In genomic region chr4:185424905-185425599, GRCh38 we compare ENCODE assay signal across 8 cellular contexts. TPM values are rescaled to one million over a fixed set of nuclear protein-coding genes. Genes with fewer than 3 reads are reported as not detected.
A peak's percentile ranks its signal among the peaks of the same experiment; 100 is the strongest.
DNase-seq lines count a peak whose midpoint lies in the region; ATAC-seq, FAIRE-seq and TF ChIP-seq lines count a peak whose summit lies in the region.

No MANE protein-coding gene starts in this region.

- H3K9ac ChIP-seq in neuronal stem cell (ENCODE audit: low read depth, low read length, poor library complexity) = peak overlapping the region; percentile 75

- no peak for TF ChIP-seq CTCF in WI38 (IDR thresholded peaks at IDR 0.05; ENCODE audit: low read depth, low read length)

- H3K79me1 ChIP-seq in neuronal stem cell (ENCODE audit: low read depth, low read length) = peaks cover 3% of the 10 kb centered on the region

- peaks cover 2 to 33% of the 10 kb centered on the region in 2 donors for H3K36me3 ChIP-seq in neuronal stem cell (replicated peaks in 1 of 2; ENCODE audit: control insufficient read depth in 2 of 2, insufficient read depth in 2 of 2, low read length in 2 of 2)

- peak overlapping the region; percentile 91 for H3K4me3 ChIP-seq in WI38 (ENCODE audit: low read depth, low read length)
- H3K4me3 ChIP-seq in neuronal stem cell (ENCODE audit: low read length in 2 of 2) = peak overlapping the region; percentile 75 to 91

- no peak overlapping the region for H3K14ac ChIP-seq in neuronal stem cell (ENCODE audit: low read length)

- no peak overlapping the region for H2BK120ac ChIP-seq in neuronal stem cell (ENCODE audit: low read depth, low read length)

- H2BK15ac ChIP-seq in neuronal stem cell (ENCODE audit: low read length) = no peak overlapping the region

- H2BK12ac ChIP-seq in neuronal stem cell (ENCODE audit: low read length) = no peak overlapping the region

- H4K91ac ChIP-seq in neuronal stem cell (ENCODE audit: low read depth, low read length, poor library complexity) = no peak overlapping the region

- POLR2A ChIA-PET in HEK293T (lab: Yijun Ruan, JAX) = interaction anchor here (0.6 to 2.2 kb wide), 7 partner anchors 19 to 216 kb away, joined by 3 to 10 read pairs (median 4); partner anchors contain the start of genes ANKRD37, LRP2BP and SNX25

- no peak overlapping the region for H2AK5ac ChIP-seq in neuronal stem cell (ENCODE audit: low read depth, low read length)

- H3K18ac ChIP-seq in neuronal stem cell (ENCODE audit: low read length) = peak overlapping the region; percentile 86

- H3K9me3 ChIP-seq in neuronal stem cell (replicated peaks in 1 of 2; ENCODE audit: control insufficient read depth in 2 of 2, insufficient read depth in 1 of 2, low read depth in 1 of 2, low read length in 2 of 2) = no peaks in the 10 kb centered on the region

- peak overlapping the region; percentile 75 for H3K4me2 ChIP-seq in neuronal stem cell (ENCODE audit: insufficient read depth, low read length, poor library complexity, severe bottlenecking)

- whole genome bisulfite sequencing in neuronal stem cell (ENCODE audit: extremely low coverage in 2 of 2, insufficient read length in 2 of 2, insufficient replicate concordance in 1 of 2), 2 donors = no CpG with 5 or more reads among the region's 12 CpGs

- ATAC-seq in HG03175 (IDR thresholded peaks at IDR 0.05; ENCODE audit: unreplicated experiment) = peak; percentile 4

- H3K4ac ChIP-seq in neuronal stem cell (ENCODE audit: low read length) = no peak overlapping the region

- H3K27ac ChIP-seq in neuronal stem cell (replicated peaks; ENCODE audit: low read length) = no peak overlapping the region

- peaks cover 4 to 5% of the 10 kb centered on the region in 2 donors for H3K4me1 ChIP-seq in neuronal stem cell (ENCODE audit: control insufficient read depth in 2 of 2, insufficient read depth in 1 of 2, low read depth in 1 of 2, low read length in 2 of 2)

- no peak overlapping the region for H3K23ac ChIP-seq in neuronal stem cell (ENCODE audit: low read depth, low read length, poor library complexity)

- no peaks in the 10 kb centered on the region for H3K27me3 ChIP-seq in neuronal stem cell (ENCODE audit: control insufficient read depth in 3 of 3, insufficient read depth in 3 of 3, low read depth in 1 of 3, low read length in 3 of 3)

- H2AFZ ChIP-seq in neuronal stem cell (ENCODE audit: low read length) = peak overlapping the region; percentile 96

- H4K8ac ChIP-seq in neuronal stem cell (ENCODE audit: low read depth, low read length) = no peak overlapping the region

- FAIRE-seq in GM19239 (lab: Jason Lieb, UNC) = no peak

- H2BK5ac ChIP-seq in neuronal stem cell (ENCODE audit: low read length) = no peak overlapping the region

- DNase-seq in SIG-M5 treated with dmso at 0.1 percent for 504 hours (lab: John Stamatoyannopoulos, UW; ENCODE audit: unreplicated experiment) = peak; percentile 44
- no peak for DNase-seq in SIG-M5 (lab: John Stamatoyannopoulos, UW)
- DNase-seq in fibroblast of the conjunctiva (ENCODE audit: low read depth) = peak; percentile 12
- DNase-seq in neuronal stem cell (ENCODE audit: low spot score) = no peak
- DNase-seq in GM19239 (ENCODE audit: insufficient read length, low spot score) = no peak
- DNase-seq in HEK293T (ENCODE audit: extremely low spot score) = no peak

- CTCF ChIA-PET in HEK293T (lab: Yijun Ruan, JAX) = interaction anchor here (0.6 to 1.3 kb wide), 2 partner anchors 33 to 173 kb away, joined by 3 to 5 read pairs; no protein-coding TSS in a partner anchor

TF ChIP-seq in HEK293T, 16 proteins besides CTCF, POLR2A, EP300 and RAD21:
- TF ChIP-seq TARDBP (IDR thresholded peaks at IDR 0.05) (no peak), ARNT (IDR thresholded peaks at IDR 0.05) (no peak), HDGF (IDR thresholded peaks at IDR 0.05; ENCODE audit: borderline replicate concordance) (no peak), FOXK2 (IDR thresholded peaks at IDR 0.05) (no peak), FOXM1 (IDR thresholded peaks at IDR 0.05; ENCODE audit: borderline replicate concordance) (no peak), ZNF384 (IDR thresholded peaks at IDR 0.05) (no peak), SUZ12 (IDR thresholded peaks at IDR 0.05) (no peak), PKNOX1 (IDR thresholded peaks at IDR 0.05) (no peak), BHLHE40 (IDR thresholded peaks at IDR 0.05; ENCODE audit: borderline replicate concordance) (no peak), NFRKB (IDR thresholded peaks at IDR 0.05) (no peak), LEF1 (IDR thresholded peaks at IDR 0.05; ENCODE audit: borderline replicate concordance) (no peak), L3MBTL2 (conservative IDR thresholded peaks at IDR 0.05) (no peak), ELF4 (IDR thresholded peaks at IDR 0.05) (no peak), FOXA1 (IDR thresholded peaks at IDR 0.05) (no peak), SP1 (IDR thresholded peaks at IDR 0.05) (no peak), CTBP1 (IDR thresholded peaks at IDR 0.05; ENCODE audit: borderline replicate concordance) (no peak)

RNA-seq across cellular contexts. Expression of gene UFSP2, which starts 0.7 kb away (rescaled TPM):
- 35.3 TPM for polyA plus RNA-seq in neuronal stem cell (2013, experiment 1 of 2)
- polyA plus RNA-seq in neuronal stem cell (2013, experiment 2 of 2) = 34.5 TPM

RNA-seq across cellular contexts. Expression of gene ANKRD37, which starts 28.4 kb away (rescaled TPM):
- 3.4 TPM for polyA plus RNA-seq in neuronal stem cell (2013, experiment 1 of 2)
- polyA plus RNA-seq in neuronal stem cell (2013, experiment 2 of 2) = 3.7 TPM

RNA-seq across cellular contexts. Expression of gene LRP2BP, which starts 29.3 kb away (rescaled TPM):
- 0.17 TPM for polyA plus RNA-seq in neuronal stem cell (2013, experiment 1 of 2)
- polyA plus RNA-seq in neuronal stem cell (2013, experiment 2 of 2) = 0.18 TPM

RNA-seq across cellular contexts. Expression of gene CCDC110, which starts 46.5 kb away (rescaled TPM):
- polyA plus RNA-seq in neuronal stem cell (2013, experiment 1 of 2) = 2.2 TPM
- polyA plus RNA-seq in neuronal stem cell (2013, experiment 2 of 2) = 2.0 TPM

Comparison
In these comparisons a context has a peak if more than half of its experiments do, and no peak if none do; other contexts are left out.
1. DNase-seq: peak in SIG-M5 treated with dmso at 0.1 percent for 504 hours (single experiment) and fibroblast of the conjunctiva (single experiment); none in SIG-M5 (single experiment), neuronal stem cell (single experiment), GM19239 (single experiment) and HEK293T (single experiment).